In the genomic region with DNA sequence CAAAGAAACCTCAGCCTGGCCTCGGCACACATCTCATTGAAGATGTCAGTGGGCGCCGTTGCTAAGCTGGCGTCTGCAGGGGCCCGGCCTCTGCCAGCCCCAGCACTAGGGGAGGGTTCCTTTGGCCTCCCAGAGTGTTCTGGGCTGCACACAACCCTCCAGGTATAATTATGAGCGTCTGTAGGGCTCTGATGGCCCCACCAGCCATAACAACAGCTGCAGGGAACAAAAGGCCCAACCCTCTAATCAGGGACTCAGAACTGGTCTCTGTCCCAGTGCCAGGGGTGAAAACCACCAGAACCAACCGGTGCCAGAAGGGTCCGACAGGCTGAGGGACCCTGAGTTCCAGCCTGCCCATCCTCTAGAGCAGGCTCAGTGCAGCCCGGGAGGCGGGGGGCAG, we compare ENCODE assay signal across 9 cellular contexts. TPM values are rescaled to one million over a fixed set of nuclear protein-coding genes. Genes with fewer than 3 reads are reported as not detected.
"Had no signal": no experiment of that assay in that cellular context is flagged by ENCODE, and none has a peak within 500 bp of the region (broad histone marks: within the 10 kb centered on the region; RNA-seq: fewer than 3 reads in every experiment).

No MANE protein-coding gene starts in this region.

- DNase-seq: activated naive CD4-positive, alpha-beta T cell treated with anti-CD3 and anti-CD28 coated beads, Interleukin-2, amount 50 U/mL, for 16 hours; activated T-cell treated with anti-CD3 and anti-CD28 coated beads, Interleukin-2, amount 50 U/mL, for 1 hour; adrenal gland; caudate nucleus; colonic mucosa; effector CD4-positive, alpha-beta T cell; foreskin melanocyte; head of caudate nucleus had no signal

RNA-seq across cellular contexts. Expression of gene SLC6A19, which starts 50.1 kb away (rescaled TPM):
- total RNA-seq: adrenal gland, endothelial cell of umbilical vein had no signal
- polyA plus RNA-seq: adrenal gland, endothelial cell of umbilical vein had no signal
